In the genomic region with DNA sequence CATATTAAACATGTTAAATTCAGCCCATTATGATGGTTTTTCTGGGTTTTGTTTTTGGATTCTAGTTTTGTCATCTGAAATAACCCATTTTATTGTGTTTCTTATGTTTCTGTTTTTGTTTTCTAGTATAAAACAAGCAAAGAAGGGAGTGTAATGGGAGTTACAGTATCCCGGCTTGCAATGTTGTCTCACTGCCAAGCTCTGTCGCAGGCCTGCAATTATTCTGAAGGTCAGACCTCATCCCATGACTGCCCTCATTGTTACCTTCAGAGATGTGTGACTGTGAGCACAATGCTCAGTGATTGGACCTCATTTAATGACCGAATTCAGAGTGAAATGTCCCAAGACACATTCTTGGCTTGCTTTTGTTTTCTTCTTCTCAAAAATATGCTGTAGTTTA, we compare ENCODE assay signal across 10 cellular contexts.
DNase-seq lines count a peak whose midpoint lies in the region; ATAC-seq and TF ChIP-seq lines count a peak whose summit lies in the region.
"Had no signal": no experiment of that assay in that cellular context is flagged by ENCODE, and none has a peak within 500 bp of the region (broad histone marks: within the 10 kb centered on the region; RNA-seq: fewer than 3 reads in every experiment).

No MANE protein-coding gene starts in this region.

- no peaks in the 10 kb centered on the region for H3K27me3 Mint-ChIP-seq in stimulated activated naive CD8-positive, alpha-beta T cell treated with anti-CD3 and anti-CD28 coated beads, Interleukin-15, amount 100 ng/mL, for 72 hours
- H3K27me3 Mint-ChIP-seq: naive thymus-derived CD8-positive, alpha-beta T cell had no signal

- no peak overlapping the region for H3K4me3 ChIP-seq in osteoblast (ENCODE audit: insufficient read depth, low read length)

- ATAC-seq in GM19328 (IDR thresholded peaks at IDR 0.05; ENCODE audit: unreplicated experiment), result no peak
- no peak for ATAC-seq in stimulated activated naive CD8-positive, alpha-beta T cell treated with anti-CD3 and anti-CD28 coated beads, Interleukin-15, amount 100 ng/mL, for 72 hours
- ATAC-seq: naive thymus-derived CD8-positive, alpha-beta T cell had no signal

- H3K9me3 ChIP-seq in osteoblast (ENCODE audit: low read depth, low read length), result no peaks in the 10 kb centered on the region

- peak overlapping the region in 1 of 2 donors; percentile 21 for H3K27ac Mint-ChIP-seq in stimulated activated naive CD8-positive, alpha-beta T cell treated with anti-CD3 and anti-CD28 coated beads, Interleukin-15, amount 100 ng/mL, for 72 hours

- H3K79me2 ChIP-seq in osteoblast (ENCODE audit: insufficient read depth, low read length), result no peaks in the 10 kb centered on the region

- no peak overlapping the region for H2AFZ ChIP-seq in osteoblast (ENCODE audit: low read length)

- DNase-seq in NCI-H2081 treated with DMSO at 0.1 percent for 48 hours (lab: John Stamatoyannopoulos, UW) (peak; percentile 8), cerebellar cortex (ENCODE audit: low spot score) (peak; percentile 70), iPS-NIHi11 (ENCODE audit: low spot score) (peak; percentile 53), stromal cell of bone marrow (ENCODE audit: low read depth) (peak; percentile 26), osteoblast (ENCODE audit: insufficient read length, low spot score, missing footprints) (no peak)
- no peak for DNase-seq in stimulated activated naive CD8-positive, alpha-beta T cell treated with anti-CD3 and anti-CD28 coated beads, Interleukin-15, amount 100 ng/mL, for 72 hours
- DNase-seq: naive thymus-derived CD8-positive, alpha-beta T cell; NCI-H1694; stimulated activated CD4-positive, alpha-beta T cell treated with anti-CD3 and anti-CD28 coated beads, Interleukin-2, amount 100 ng/mL, for 48 hours had no signal

- no peak overlapping the region for H3K4me3 Mint-ChIP-seq in stimulated activated naive CD8-positive, alpha-beta T cell treated with anti-CD3 and anti-CD28 coated beads, Interleukin-15, amount 100 ng/mL, for 72 hours
- H3K4me3 Mint-ChIP-seq: naive thymus-derived CD8-positive, alpha-beta T cell had no signal

- no peak overlapping the region for H3K27ac ChIP-seq in osteoblast (ENCODE audit: low read depth, low read length)

- peaks cover 30% of the 10 kb centered on the region for H3K36me3 ChIP-seq in osteoblast (ENCODE audit: insufficient read depth, low read length)

- H3K4me1 ChIP-seq in osteoblast (ENCODE audit: insufficient read depth, low read length), result no peaks in the 10 kb centered on the region

- no peak overlapping the region for H3K4me2 ChIP-seq in osteoblast (ENCODE audit: insufficient read depth, low read length)

- no peaks in the 10 kb centered on the region for H3K4me1 Mint-ChIP-seq in stimulated activated naive CD8-positive, alpha-beta T cell treated with anti-CD3 and anti-CD28 coated beads, Interleukin-15, amount 100 ng/mL, for 72 hours

- no peak for TF ChIP-seq CTCF in osteoblast (IDR thresholded peaks at IDR 0.05; ENCODE audit: extremely low read depth, low read depth, low read length)

- no peaks in the 10 kb centered on the region for H3K9me3 Mint-ChIP-seq in stimulated activated naive CD8-positive, alpha-beta T cell treated with anti-CD3 and anti-CD28 coated beads, Interleukin-15, amount 100 ng/mL, for 72 hours
- H3K9me3 Mint-ChIP-seq: naive thymus-derived CD8-positive, alpha-beta T cell had no signal

- no peaks in the 10 kb centered on the region for H3K27me3 ChIP-seq in osteoblast (ENCODE audit: insufficient read depth, low read length)

- H4K20me1 ChIP-seq in osteoblast (ENCODE audit: insufficient read depth, low read length), result no peaks in the 10 kb centered on the region

Comparison
In these comparisons a context has a peak if more than half of its experiments do, and no peak if none do; other contexts are left out.
1. DNase-seq: peak in NCI-H2081 treated with DMSO at 0.1 percent for 48 hours (single experiment), cerebellar cortex (single experiment), iPS-NIHi11 (single experiment) and stromal cell of bone marrow (single experiment); none in osteoblast (single experiment) and stimulated activated naive CD8-positive, alpha-beta T cell treated with anti-CD3 and anti-CD28 coated beads, Interleukin-15, amount 100 ng/mL, for 72 hours (0 of 2).